35 cellular contexts compared by ENCODE assay signal in genomic region chr13:84097148-84097547, GRCh38.
"Had no signal": no experiment of that assay in that cellular context is flagged by ENCODE, and none has a peak within 500 bp of the region (broad histone marks: within the 10 kb centered on the region; RNA-seq: fewer than 3 reads in every experiment).

No MANE protein-coding gene starts in this region.

- H3K4me1 Mint-ChIP-seq: activated naive CD4-positive, alpha-beta T cell treated with anti-CD3 and anti-CD28 coated beads, Interleukin-2, amount 10 ng/mL, durations not matched to agents 7 days and 5 days; activated naive CD4-positive, alpha-beta T cell treated with anti-CD3 and anti-CD28 coated beads, Interleukin-2, amount 50 U/mL, for 24 hours; activated naive CD8-positive, alpha-beta T cell treated with anti-CD3 and anti-CD28 coated beads for 36 hours; activated naive CD8-positive, alpha-beta T cell treated with anti-CD3 and anti-CD28 coated beads, Interleukin-2, amount 10 ng/mL, durations not matched to agents 7 days and 5 days; activated naive CD8-positive, alpha-beta T cell treated with anti-CD3 and anti-CD28 coated beads, Interleukin-2, amount 50 U/mL, for 24 hours; activated T-helper 17 cell treated with anti-CD3 and anti-CD28 coated beads, Interleukin-2, amount 50 U/mL, for 72 hours; brain had no signal

- FAIRE-seq: astrocyte, bronchial epithelial cell had no signal

- H3K36me3 Mint-ChIP-seq: activated naive CD4-positive, alpha-beta T cell treated with anti-CD3 and anti-CD28 coated beads, Interleukin-2, amount 10 ng/mL, durations not matched to agents 7 days and 5 days; activated naive CD4-positive, alpha-beta T cell treated with anti-CD3 and anti-CD28 coated beads, Interleukin-2, amount 50 U/mL, for 24 hours; activated naive CD4-positive, alpha-beta T cell treated with anti-CD3 and anti-CD28 coated beads, Interleukin-2, amount 50 U/mL, for 72 hours; activated naive CD8-positive, alpha-beta T cell; activated naive CD8-positive, alpha-beta T cell treated with anti-CD3 and anti-CD28 coated beads for 36 hours; activated naive CD8-positive, alpha-beta T cell treated with anti-CD3 and anti-CD28 coated beads, Interleukin-2, amount 10 ng/mL, durations not matched to agents 7 days and 5 days; brain had no signal

- DNase-seq: activated effector memory CD4-positive, alpha-beta T cell treated with anti-CD3 and anti-CD28 coated beads, Interleukin-2, amount 50 U/mL, for 16 hours; activated effector memory CD4-positive, alpha-beta T cell treated with Interleukin-2 at 50 U/mL for 16 hours; activated gamma-delta T cell; activated gamma-delta T cell treated with Interleukin-2 at 50 U/mL for 16 hours; activated naive CD4-positive, alpha-beta T cell; activated naive CD4-positive, alpha-beta T cell treated with anti-CD3 and anti-CD28 coated beads for 36 hours; activated naive CD4-positive, alpha-beta T cell treated with anti-CD3 and anti-CD28 coated beads, Interleukin-2, amount 10 ng/mL, durations not matched to agents 7 days and 5 days; activated naive CD4-positive, alpha-beta T cell treated with anti-CD3 and anti-CD28 coated beads, Interleukin-2, amount 50 U/mL, for 16 hours; activated naive CD4-positive, alpha-beta T cell treated with Interleukin-2 at 50 U/mL for 16 hours; activated naive CD8-positive, alpha-beta T cell treated with anti-CD3 and anti-CD28 coated beads for 36 hours; activated naive CD8-positive, alpha-beta T cell treated with anti-CD3 and anti-CD28 coated beads, Interleukin-2, amount 10 ng/mL, durations not matched to agents 7 days and 5 days; activated naive CD8-positive, alpha-beta T cell treated with anti-CD3 and anti-CD28 coated beads, Interleukin-2, amount 50 U/mL, for 24 hours; activated T-cell treated with anti-CD3 and anti-CD28 coated beads, Interleukin-2, amount 50 U/mL, for 4 hours; activated T-cell treated with anti-CD3 and anti-CD28 coated beads, Interleukin-2, amount 50 U/mL, for 48 hours; activated T-cell treated with anti-CD3 and anti-CD28 coated beads, Interleukin-2, amount 50 U/mL, for 72 hours; adrenal gland; amniotic stem cell; amygdala; anterior cingulate cortex; aorta; body of pancreas; brain microvascular endothelial cell; caudate nucleus; central memory CD4-positive, alpha-beta T cell; cerebellar nuclear complex had no signal

- H3K4me3 Mint-ChIP-seq: activated naive CD4-positive, alpha-beta T cell treated with anti-CD3 and anti-CD28 coated beads for 36 hours; activated naive CD4-positive, alpha-beta T cell treated with anti-CD3 and anti-CD28 coated beads, Interleukin-2, amount 10 ng/mL, durations not matched to agents 7 days and 5 days; activated naive CD4-positive, alpha-beta T cell treated with anti-CD3 and anti-CD28 coated beads, Interleukin-2, amount 50 U/mL, for 24 hours; activated naive CD8-positive, alpha-beta T cell; activated naive CD8-positive, alpha-beta T cell treated with anti-CD3 and anti-CD28 coated beads for 36 hours; activated naive CD8-positive, alpha-beta T cell treated with anti-CD3 and anti-CD28 coated beads, Interleukin-2, amount 10 ng/mL, durations not matched to agents 7 days and 5 days; activated naive CD8-positive, alpha-beta T cell treated with anti-CD3 and anti-CD28 coated beads, Interleukin-2, amount 50 U/mL, for 24 hours; activated T-cell treated with anti-CD3 and anti-CD28 coated beads, Interleukin-2, amount 50 U/mL, for 4 hours; activated T-cell treated with anti-CD3 and anti-CD28 coated beads, Interleukin-2, amount 50 U/mL, for 72 hours; activated T-helper 1 cell treated with anti-CD3 and anti-CD28 coated beads, Interleukin-12 subunit alpha, Interleukin-12 subunit beta, Interleukin-2, Interleukin-4 antibody, amounts not matched to agents 30 ng/mL and 10 ng/mL and 1 ng/mL, durations not matched to agents 14 hours and 24 hours and 36 hours; activated T-helper 17 cell treated with anti-CD3 and anti-CD28 coated beads, Interleukin-2, amount 50 U/mL, for 72 hours; brain; central memory CD8-positive, alpha-beta T cell had no signal

- H3K27me3 Mint-ChIP-seq: activated naive CD4-positive, alpha-beta T cell treated with anti-CD3 and anti-CD28 coated beads, Interleukin-2, amount 10 ng/mL, durations not matched to agents 7 days and 5 days; activated naive CD4-positive, alpha-beta T cell treated with anti-CD3 and anti-CD28 coated beads, Interleukin-2, amount 50 U/mL, for 24 hours; activated naive CD8-positive, alpha-beta T cell; activated naive CD8-positive, alpha-beta T cell treated with anti-CD3 and anti-CD28 coated beads for 36 hours; activated naive CD8-positive, alpha-beta T cell treated with anti-CD3 and anti-CD28 coated beads, Interleukin-2, amount 10 ng/mL, durations not matched to agents 7 days and 5 days; activated naive CD8-positive, alpha-beta T cell treated with anti-CD3 and anti-CD28 coated beads, Interleukin-2, amount 50 U/mL, for 24 hours; activated T-helper 17 cell treated with anti-CD3 and anti-CD28 coated beads, Interleukin-2, amount 50 U/mL, for 72 hours; brain; central memory CD8-positive, alpha-beta T cell had no signal

- H3K9me3 Mint-ChIP-seq: activated naive CD4-positive, alpha-beta T cell treated with anti-CD3 and anti-CD28 coated beads for 36 hours; activated naive CD4-positive, alpha-beta T cell treated with anti-CD3 and anti-CD28 coated beads, Interleukin-2, amount 10 ng/mL, durations not matched to agents 7 days and 5 days; activated naive CD8-positive, alpha-beta T cell treated with anti-CD3 and anti-CD28 coated beads for 36 hours; activated naive CD8-positive, alpha-beta T cell treated with anti-CD3 and anti-CD28 coated beads, Interleukin-2, amount 10 ng/mL, durations not matched to agents 7 days and 5 days; activated naive CD8-positive, alpha-beta T cell treated with anti-CD3 and anti-CD28 coated beads, Interleukin-2, amount 50 U/mL, for 24 hours; activated T-cell treated with anti-CD3 and anti-CD28 coated beads, Interleukin-2, amount 50 U/mL, for 4 hours; activated T-cell treated with anti-CD3 and anti-CD28 coated beads, Interleukin-2, amount 50 U/mL, for 72 hours; activated T-helper 1 cell treated with anti-CD3 and anti-CD28 coated beads, Interleukin-12 subunit alpha, Interleukin-12 subunit beta, Interleukin-2, Interleukin-4 antibody, amounts not matched to agents 30 ng/mL and 10 ng/mL and 1 ng/mL, durations not matched to agents 14 hours and 24 hours and 36 hours; activated T-helper 17 cell treated with anti-CD3 and anti-CD28 coated beads, Interleukin-2, amount 50 U/mL, for 72 hours; activated T-helper 2 cell treated with anti-CD3 and anti-CD28 coated beads, Interferon-gamma antibody, Interleukin-2, Interleukin-4, amounts not matched to agents 10 μg/mL and 5 μg/mL and 100 μg/mL, durations not matched to agents 14 hours and 24 hours and 36 hours; brain; central memory CD8-positive, alpha-beta T cell had no signal

- ATAC-seq: activated naive CD4-positive, alpha-beta T cell treated with anti-CD3 and anti-CD28 coated beads, Interleukin-2, amount 50 U/mL, for 72 hours; activated naive CD8-positive, alpha-beta T cell treated with anti-CD3 and anti-CD28 coated beads, Interleukin-2, amount 50 U/mL, for 24 hours; activated T-cell treated with anti-CD3 and anti-CD28 coated beads, Interleukin-2, amount 50 U/mL, for 4 hours; activated T-cell treated with anti-CD3 and anti-CD28 coated beads, Interleukin-2, amount 50 U/mL, for 72 hours; activated T-helper 17 cell treated with anti-CD3 and anti-CD28 coated beads, Interleukin-2, amount 50 U/mL, for 72 hours; body of pancreas had no signal

- H3K27ac Mint-ChIP-seq: activated naive CD4-positive, alpha-beta T cell treated with anti-CD3 and anti-CD28 coated beads for 36 hours; activated naive CD4-positive, alpha-beta T cell treated with anti-CD3 and anti-CD28 coated beads, Interleukin-2, amount 10 ng/mL, durations not matched to agents 7 days and 5 days; activated naive CD4-positive, alpha-beta T cell treated with anti-CD3 and anti-CD28 coated beads, Interleukin-2, amount 50 U/mL, for 24 hours; activated naive CD4-positive, alpha-beta T cell treated with anti-CD3 and anti-CD28 coated beads, Interleukin-2, amount 50 U/mL, for 72 hours; activated naive CD8-positive, alpha-beta T cell; activated naive CD8-positive, alpha-beta T cell treated with anti-CD3 and anti-CD28 coated beads for 36 hours; activated naive CD8-positive, alpha-beta T cell treated with anti-CD3 and anti-CD28 coated beads, Interleukin-2, amount 10 ng/mL, durations not matched to agents 7 days and 5 days; activated naive CD8-positive, alpha-beta T cell treated with anti-CD3 and anti-CD28 coated beads, Interleukin-2, amount 50 U/mL, for 24 hours; activated T-cell treated with anti-CD3 and anti-CD28 coated beads, Interleukin-2, amount 50 U/mL, for 72 hours; activated T-helper 1 cell treated with anti-CD3 and anti-CD28 coated beads, Interleukin-12 subunit alpha, Interleukin-12 subunit beta, Interleukin-2, Interleukin-4 antibody, amounts not matched to agents 30 ng/mL and 10 ng/mL and 1 ng/mL, durations not matched to agents 14 hours and 24 hours and 36 hours; activated T-helper 17 cell treated with anti-CD3 and anti-CD28 coated beads, Interleukin-2, amount 50 U/mL, for 72 hours; activated T-helper 2 cell treated with anti-CD3 and anti-CD28 coated beads, Interferon-gamma antibody, Interleukin-2, Interleukin-4, amounts not matched to agents 10 μg/mL and 5 μg/mL and 100 μg/mL, durations not matched to agents 14 hours and 24 hours and 36 hours; brain had no signal
